In the genomic region with DNA sequence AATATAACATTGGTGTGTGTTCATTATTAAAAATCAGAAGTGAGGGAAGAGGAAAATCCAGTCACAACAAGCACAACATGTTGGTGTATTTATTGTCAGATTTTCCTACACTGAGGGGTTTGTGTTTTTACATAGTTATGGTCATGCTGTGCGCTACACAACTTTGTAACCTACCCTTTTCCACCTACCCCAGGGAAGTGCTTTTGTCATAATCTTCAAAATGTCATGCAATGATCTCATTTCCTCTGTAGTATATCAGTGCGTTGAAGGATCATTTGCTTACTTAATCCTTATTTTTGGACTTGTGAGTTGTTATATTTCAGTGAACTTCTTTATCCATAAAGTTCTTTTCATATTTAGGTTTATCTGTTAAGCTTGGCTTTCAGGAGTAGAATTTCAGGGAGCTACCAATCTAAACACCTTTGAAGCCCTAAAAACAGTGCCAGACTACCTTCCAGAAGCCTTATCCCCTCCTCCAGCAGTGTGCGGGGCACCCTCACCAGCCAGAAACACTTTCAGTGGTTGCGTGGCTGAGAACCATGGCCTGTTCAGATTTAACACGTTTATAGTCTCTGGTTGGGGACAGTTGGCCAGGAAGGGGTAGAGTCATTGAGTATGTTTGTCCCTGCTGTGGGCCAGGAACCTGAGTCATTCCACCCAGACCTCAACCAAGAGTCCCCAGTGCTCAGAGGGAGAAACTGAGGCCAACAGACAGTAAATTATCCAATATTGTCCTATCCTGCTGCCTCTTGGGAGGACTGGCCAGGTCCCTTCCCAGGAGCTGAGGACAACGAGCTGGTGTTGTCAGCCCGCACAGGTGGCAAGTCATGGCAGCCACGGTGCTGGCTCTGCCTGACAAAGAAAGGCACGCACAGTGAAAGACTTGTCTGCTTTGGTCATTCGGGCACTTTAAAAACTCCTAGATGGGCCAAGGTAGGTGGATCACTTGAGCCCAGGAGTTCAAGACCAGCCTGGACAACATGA, we compare ENCODE assay signal across 1 cellular context.
TF ChIP-seq lines count a peak whose summit lies in the region.

No MANE protein-coding gene starts in this region.

TF ChIP-seq in WTC11, 78 proteins besides CTCF, POLR2A, EP300 and RAD21 (continued from another document):
- no peak for TF ChIP-seq MXD4 (CRISPR knock-in tag; IDR thresholded peaks at IDR 0.05; ENCODE audit: borderline replicate concordance)
- no peak for TF ChIP-seq CREM (CRISPR knock-in tag; IDR thresholded peaks at IDR 0.05)
- TF ChIP-seq ZNF138 (CRISPR knock-in tag; conservative IDR thresholded peaks at IDR 0.05): no peak
- TF ChIP-seq ETV6 (CRISPR knock-in tag; IDR thresholded peaks at IDR 0.05): no peak
- TF ChIP-seq RORB (CRISPR knock-in tag; IDR thresholded peaks at IDR 0.05): no peak
- TF ChIP-seq, protein P1, sequence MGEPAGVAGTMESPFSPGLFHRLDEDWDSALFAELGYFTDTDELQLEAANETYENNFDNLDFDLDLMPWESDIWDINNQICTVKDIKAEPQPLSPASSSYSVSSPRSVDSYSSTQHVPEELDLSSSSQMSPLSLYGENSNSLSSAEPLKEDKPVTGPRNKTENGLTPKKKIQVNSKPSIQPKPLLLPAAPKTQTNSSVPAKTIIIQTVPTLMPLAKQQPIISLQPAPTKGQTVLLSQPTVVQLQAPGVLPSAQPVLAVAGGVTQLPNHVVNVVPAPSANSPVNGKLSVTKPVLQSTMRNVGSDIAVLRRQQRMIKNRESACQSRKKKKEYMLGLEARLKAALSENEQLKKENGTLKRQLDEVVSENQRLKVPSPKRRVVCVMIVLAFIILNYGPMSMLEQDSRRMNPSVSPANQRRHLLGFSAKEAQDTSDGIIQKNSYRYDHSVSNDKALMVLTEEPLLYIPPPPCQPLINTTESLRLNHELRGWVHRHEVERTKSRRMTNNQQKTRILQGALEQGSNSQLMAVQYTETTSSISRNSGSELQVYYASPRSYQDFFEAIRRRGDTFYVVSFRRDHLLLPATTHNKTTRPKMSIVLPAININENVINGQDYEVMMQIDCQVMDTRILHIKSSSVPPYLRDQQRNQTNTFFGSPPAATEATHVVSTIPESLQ (CRISPR knock-in tag; IDR thresholded peaks at IDR 0.05): no peak
